In genomic region chr12:111288771-111289170, GRCh38 we compare ENCODE assay signal across 33 cellular contexts.
DNase-seq lines count a peak whose midpoint lies in the region; ATAC-seq lines count a peak whose summit lies in the region.
"Had no signal": no experiment of that assay in that cellular context is flagged by ENCODE, and none has a peak within 500 bp of the region (broad histone marks: within the 10 kb centered on the region; RNA-seq: fewer than 3 reads in every experiment).

No MANE protein-coding gene starts in this region.

- no peaks in the 10 kb centered on the region for H3K9me3 ChIP-seq in trophoblast cell (ENCODE audit: insufficient read depth, low read depth, low read length)
- H3K9me3 ChIP-seq: A549, BLaER1, Caco-2 had no signal

- no peak overlapping the region for H2BK120ac ChIP-seq in trophoblast cell (ENCODE audit: insufficient read depth, low read length, poor library complexity)

- no peak overlapping the region for H3K4ac ChIP-seq in trophoblast cell (ENCODE audit: low read depth, low read length)

- H3K9ac ChIP-seq in trophoblast cell (ENCODE audit: low read length), result no peak overlapping the region
- H3K9ac ChIP-seq: BLaER1; BLaER1 treated with 17β-estradiol and CSF1 and Interleukin-3, amounts not matched to agents 10 nM and 100 nM had no signal

- H2AK5ac ChIP-seq in trophoblast cell (ENCODE audit: low read length), result no peak overlapping the region

- no peak overlapping the region for H3K14ac ChIP-seq in trophoblast cell (ENCODE audit: low read length)

- no peak overlapping the region for H4K91ac ChIP-seq in trophoblast cell (ENCODE audit: low read depth, low read length)

- H3K27me3 ChIP-seq in trophoblast cell (ENCODE audit: insufficient read depth, low read length), result no peaks in the 10 kb centered on the region
- H3K27me3 ChIP-seq: BE2C; BLaER1; BLaER1 treated with 17β-estradiol and CSF1 and Interleukin-3, amounts not matched to agents 10 nM and 100 nM had no signal

- H3K4me2 ChIP-seq in trophoblast cell (ENCODE audit: low read length), result no peak overlapping the region
- H3K4me2 ChIP-seq: A549; BLaER1; BLaER1 treated with 17β-estradiol and CSF1 and Interleukin-3, amounts not matched to agents 10 nM and 100 nM had no signal

- H4K8ac ChIP-seq in trophoblast cell (ENCODE audit: low read depth, low read length), result no peak overlapping the region

- no peak overlapping the region for H3K18ac ChIP-seq in trophoblast cell (ENCODE audit: low read length)

- no peak for ATAC-seq in GM18861 (IDR thresholded peaks at IDR 0.05; ENCODE audit: unreplicated experiment)
- ATAC-seq: A549; CD8-positive, alpha-beta T cell had no signal

- H3K79me2 ChIP-seq in trophoblast cell (ENCODE audit: control insufficient read depth, insufficient read depth, low read length, poor library complexity), result no peaks in the 10 kb centered on the region

- no peaks in the 10 kb centered on the region for H3K79me1 ChIP-seq in trophoblast cell (ENCODE audit: low read length)

- H3K4me1 ChIP-seq in trophoblast cell (ENCODE audit: control insufficient read depth in 1 of 2, insufficient read depth in 2 of 2, low read length in 2 of 2), result no peaks in the 10 kb centered on the region
- H3K4me1 ChIP-seq: A549, BE2C, BLaER1, Caco-2 had no signal

- H2BK12ac ChIP-seq in trophoblast cell (ENCODE audit: low read length), result no peak overlapping the region

- in situ Hi-C loops in Caki2 (cut with HindIII; ENCODE audit: low pct_unique_long_range_greater_than_20kb, low sequenced_read_pairs), result no loop called here

- H2BK5ac ChIP-seq in trophoblast cell (ENCODE audit: low read depth, low read length, poor library complexity), result no peak overlapping the region

- no peaks in the 10 kb centered on the region for H3K36me3 ChIP-seq in trophoblast cell (ENCODE audit: control insufficient read depth in 1 of 2, insufficient read depth in 2 of 2, low read length in 2 of 2)
- H3K36me3 ChIP-seq: BE2C, BLaER1 had no signal

- H3K27ac ChIP-seq in trophoblast cell (ENCODE audit: low read depth, low read length), result no peak overlapping the region
- H3K27ac ChIP-seq: 22Rv1; A549; BLaER1; BLaER1 treated with 17β-estradiol and CSF1 and Interleukin-3, amounts not matched to agents 10 nM and 100 nM; C4-2B had no signal

- DNase-seq in Caki2 (ENCODE audit: low read depth), result peak; percentile 5
- peak; percentile 0 for DNase-seq in kidney glomerular epithelial cell (lab: John Stamatoyannopoulos, UW)
- DNase-seq in kidney tubule cell (ENCODE audit: low spot score), result peak; percentile 14
- DNase-seq in trophoblast cell, result peak; percentile 58 to 64
- no peak for DNase-seq in NK-92 (lab: John Stamatoyannopoulos, UW; ENCODE audit: unreplicated experiment)
- DNase-seq in activated T-cell treated with anti-CD3 and anti-CD28 coated beads, Interleukin-2, amount 50 U/mL, for 48 hours, result no peak
- DNase-seq in ecto neural progenitor cell (ENCODE audit: low spot score), result no peak
- DNase-seq: 8988T; ACHN; AML-193; BE2C; C1 segment of cervical spinal cord; Caco-2; Calu3; CD4-positive, alpha-beta memory T cell; CD4-positive, alpha-beta T cell; CD4-positive, CD25-positive, alpha-beta regulatory T cell; CD8-positive, alpha-beta memory T cell; CD8-positive, alpha-beta T cell; COR-L47; DMS 273 treated with DMSO at 0.1 percent for 48 hours; DMS153; DMS53; DMS79; DMS79 treated with DMSO at 0.1 percent for 48 hours; DND-41; EL had no signal

- no peak overlapping the region for H4K12ac ChIP-seq in trophoblast cell (ENCODE audit: low read depth, low read length)

- no peak overlapping the region for H3K23ac ChIP-seq in trophoblast cell (ENCODE audit: low read length)

- no peak overlapping the region for H3K4me3 ChIP-seq in trophoblast cell (ENCODE audit: low read depth, low read length)
- H3K4me3 ChIP-seq: A549; BLaER1; BLaER1 treated with 17β-estradiol and CSF1 and Interleukin-3, amounts not matched to agents 10 nM and 100 nM had no signal

- WGBS in trophoblast cell (ENCODE audit: extremely low coverage, insufficient coverage, insufficient read length), result no CpG with 5 or more reads among the region's 10 CpGs

- no peak overlapping the region for H2AFZ ChIP-seq in trophoblast cell (ENCODE audit: insufficient read depth, low read length, poor library complexity)

Comparison
In these comparisons a context has a peak if more than half of its experiments do, and no peak if none do; other contexts are left out.
1. DNase-seq: peak in Caki2 (single experiment), kidney glomerular epithelial cell (single experiment), kidney tubule cell (single experiment) and trophoblast cell (2 of 2); none in NK-92 (single experiment), activated T-cell treated with anti-CD3 and anti-CD28 coated beads, Interleukin-2, amount 50 U/mL, for 48 hours (0 of 2) and ecto neural progenitor cell (single experiment).